ENCODE assay signal across 27 cellular contexts in genomic region chr1:14135070-14135469, GRCh38.
DNase-seq lines count a peak whose midpoint lies in the region; ATAC-seq and TF ChIP-seq lines count a peak whose summit lies in the region.
"Had no signal": no experiment of that assay in that cellular context is flagged by ENCODE, and none has a peak within 500 bp of the region (broad histone marks: within the 10 kb centered on the region; RNA-seq: fewer than 3 reads in every experiment).

No MANE protein-coding gene starts in this region.

- H3K27me3 Mint-ChIP-seq in activated naive CD8-positive, alpha-beta T cell treated with anti-CD3 and anti-CD28 coated beads for 36 hours, result no peaks in the 10 kb centered on the region

- H3K9me3 ChIP-seq in A673 (ENCODE audit: low read depth, low read length, poor library complexity, severe bottlenecking) (no peaks in the 10 kb centered on the region), BLaER1 (no peaks in the 10 kb centered on the region), PC-3 (ENCODE audit: low read length) (no peaks in the 10 kb centered on the region)
- H3K9me3 ChIP-seq: BE2C had no signal

- H4K20me1 ChIP-seq in BLaER1, result no peaks in the 10 kb centered on the region
- H4K20me1 ChIP-seq in PC-3 (ENCODE audit: low read length), result no peaks in the 10 kb centered on the region

- ATAC-seq in PC-3 (peak; percentile 78), GM19395 (IDR thresholded peaks at IDR 0.05; ENCODE audit: unreplicated experiment) (no peak)
- ATAC-seq: GM12878, HCT116 had no signal

- H3K27ac Mint-ChIP-seq in activated naive CD8-positive, alpha-beta T cell treated with anti-CD3 and anti-CD28 coated beads for 36 hours, result no peak overlapping the region
- H3K27ac Mint-ChIP-seq: CD4-positive, alpha-beta T cell; T-helper 2 cell treated with Interferon-gamma antibody and Interleukin-4, amounts not matched to agents 5 μg/mL and 100 μg/mL, for 36 hours had no signal

- H3K4me3 Mint-ChIP-seq in activated naive CD8-positive, alpha-beta T cell treated with anti-CD3 and anti-CD28 coated beads for 36 hours, result no peak overlapping the region
- H3K4me3 Mint-ChIP-seq: CD4-positive, alpha-beta T cell; T-helper 2 cell treated with Interferon-gamma antibody and Interleukin-4, amounts not matched to agents 5 μg/mL and 100 μg/mL, for 36 hours had no signal

- H3K4me1 ChIP-seq in A673 (ENCODE audit: insufficient read depth, low read length, poor library complexity, severe bottlenecking) (no peaks in the 10 kb centered on the region), BLaER1 (peaks cover 10% of the 10 kb centered on the region), PC-3 (ENCODE audit: insufficient read depth, low read length) (peaks cover 29% of the 10 kb centered on the region)
- H3K4me1 ChIP-seq: BE2C had no signal

- no peak overlapping the region for H3K4me3 ChIP-seq in A673 (ENCODE audit: low read depth, low read length, poor library complexity, severe bottlenecking)
- H3K4me3 ChIP-seq in BLaER1, result no peak overlapping the region
- H3K4me3 ChIP-seq in PC-3 (ENCODE audit: low read length), result no peak overlapping the region
- H3K4me3 ChIP-seq: GM12878 had no signal

- no peaks in the 10 kb centered on the region for H3K4me1 Mint-ChIP-seq in activated naive CD8-positive, alpha-beta T cell treated with anti-CD3 and anti-CD28 coated beads for 36 hours

- H3K9ac ChIP-seq in BLaER1 (no peak overlapping the region), PC-3 (ENCODE audit: low read length) (no peak overlapping the region)

- no peaks in the 10 kb centered on the region for H3K9me2 ChIP-seq in PC-3 (replicated peaks; ENCODE audit: low read length)

- H3K27me3 ChIP-seq in A673 (replicated peaks; ENCODE audit: insufficient read depth, low read depth, low read length, poor library complexity) (no peaks in the 10 kb centered on the region), BLaER1 (no peaks in the 10 kb centered on the region), PC-3 (ENCODE audit: low read length) (no peaks in the 10 kb centered on the region)
- H3K27me3 ChIP-seq: BE2C had no signal

- no peak overlapping the region for H2AFZ ChIP-seq in PC-3 (ENCODE audit: low read length)

- H3K9me3 Mint-ChIP-seq in activated naive CD8-positive, alpha-beta T cell treated with anti-CD3 and anti-CD28 coated beads for 36 hours, result no peaks in the 10 kb centered on the region
- H3K9me3 Mint-ChIP-seq: CD4-positive, alpha-beta T cell; T-helper 2 cell treated with Interferon-gamma antibody and Interleukin-4, amounts not matched to agents 5 μg/mL and 100 μg/mL, for 36 hours had no signal

- BruUV-seq in A673 (replicated peaks; lab: Mats Ljungman, UMichigan) (no TSS peak), PC-3 (replicated peaks; lab: Mats Ljungman, UMichigan) (no TSS peak)

- no peaks in the 10 kb centered on the region for H3K79me2 ChIP-seq in PC-3 (ENCODE audit: low read length)

- H3K27ac ChIP-seq in A673 (ENCODE audit: low read depth, low read length, poor library complexity, severe bottlenecking) (no peak overlapping the region), BLaER1 (no peak overlapping the region), PC-3 (ENCODE audit: low read length) (no peak overlapping the region)

- H3K36me3 Mint-ChIP-seq in activated naive CD8-positive, alpha-beta T cell treated with anti-CD3 and anti-CD28 coated beads for 36 hours, result no peaks in the 10 kb centered on the region

- no peak for TF ChIP-seq CTCF in A673 (conservative IDR thresholded peaks at IDR 0.05; ENCODE audit: low read depth, low read length)
- TF ChIP-seq CTCF in PC-3 (conservative IDR thresholded peaks at IDR 0.05; ENCODE audit: low read depth, low read length), result no peak

- H3K4me2 ChIP-seq in BLaER1 (peak overlapping the region; percentile 40; the same call in 1 of the 2 replicates), PC-3 (ENCODE audit: low read length) (peak overlapping the region; percentile 6; the same call in 1 of the 2 replicates)

- H3K36me3 ChIP-seq in A673 (ENCODE audit: insufficient read depth, low read length, poor library complexity, severe bottlenecking), result no peaks in the 10 kb centered on the region
- no peaks in the 10 kb centered on the region for H3K36me3 ChIP-seq in BLaER1
- H3K36me3 ChIP-seq in PC-3 (ENCODE audit: low read depth, low read length), result no peaks in the 10 kb centered on the region
- H3K36me3 ChIP-seq: BE2C had no signal

- CTCF ChIA-PET in A673 (lab: Charles Lee) (no interaction called here), PC-3 (lab: Charles Lee) (interaction anchor here (1.0 kb wide), 1 partner anchor 22 kb away, joined by 4 read pairs; no protein-coding TSS in a partner anchor)

- DNase-seq in A673 (ENCODE audit: low spot score) (peak; percentile 18), PC-3 (peak; percentile 79), kidney tubule cell (ENCODE audit: low spot score) (peak; percentile 7), glomerular visceral epithelial cell (ENCODE audit: extremely low spot score) (no peak)
- no peak for DNase-seq in activated naive CD8-positive, alpha-beta T cell treated with anti-CD3 and anti-CD28 coated beads for 36 hours
- DNase-seq: BE2C; CD4-positive, alpha-beta T cell; DMS53; EL; GDM1; GOT3; NCI-H1092; NCI-H1694; NCI-H2029 treated with DMSO at 0.1 percent for 48 hours; NCI-H2171; NCI-H226; NCI-H510A; NCI-H774; NK-92 treated with Interleukin-12 subunit alpha and Interleukin-12 subunit beta, amount 100 ng/mL, for 24 hours; Right ventricle myocardium superior; RPMI8226; T-helper 1 cell had no signal

- POLR2A ChIA-PET in A673 (lab: Charles Lee; ENCODE audit: low non-redundant PET) (no interaction called here), PC-3 (lab: Charles Lee; ENCODE audit: unreplicated experiment) (no interaction called here)

- peaks cover 4% of the 10 kb centered on the region for H3F3A ChIP-seq in PC-3 (ENCODE audit: low read length, unreplicated experiment)

- intact Hi-C loops in A673 (cut with micrococcal nuclease; ENCODE audit: unreplicated experiment), result no loop called here
- intact Hi-C loops in PC-3 (cut with micrococcal nuclease), result loop anchor here (1.0 to 10.0 kb wide), 2 partner anchors 350 to 365 kb away; no protein-coding TSS in a partner anchor

Comparison
In these comparisons a context has a peak if more than half of its experiments do, and no peak if none do; other contexts are left out.
1. DNase-seq: peak in A673 (single experiment), PC-3 (single experiment) and kidney tubule cell (single experiment); none in glomerular visceral epithelial cell (single experiment) and activated naive CD8-positive, alpha-beta T cell treated with anti-CD3 and anti-CD28 coated beads for 36 hours (single experiment).